ENCODE assay signal across 8 cellular contexts in the genomic region with DNA sequence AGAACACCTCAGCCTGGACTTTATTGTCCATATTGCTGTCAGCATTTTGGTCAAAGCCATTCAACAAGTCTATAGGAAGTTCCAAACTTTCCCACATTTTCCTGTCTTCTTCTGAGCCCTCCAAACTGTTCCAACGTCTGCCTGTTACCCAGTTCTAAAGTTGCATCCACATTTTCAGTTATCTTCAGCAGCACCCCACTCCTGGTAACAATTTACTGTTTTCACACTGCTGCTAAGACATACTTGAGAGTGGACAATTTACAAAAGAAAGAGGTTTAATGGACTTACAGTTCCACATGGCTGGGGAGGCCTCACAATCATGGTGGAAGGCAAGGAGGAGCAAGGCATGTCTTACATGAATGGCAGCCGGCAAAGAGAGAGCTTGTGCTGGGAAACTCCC. TPM values are rescaled to one million over a fixed set of nuclear protein-coding genes. Genes with fewer than 3 reads are reported as not detected.
DNase-seq lines count a peak whose midpoint lies in the region; ATAC-seq, FAIRE-seq and TF ChIP-seq lines count a peak whose summit lies in the region.
"Not testable (repeated sequence)": the region's sequence is repeated elsewhere in the genome, so short reads cannot be mapped to it uniquely, and the experiment has no call there.

No MANE protein-coding gene starts in this region.

- H3K27ac ChIP-seq in CD4-positive, CD25-positive, alpha-beta regulatory T cell (ENCODE audit: insufficient read depth, low read length, poor library complexity, severe bottlenecking); K562 (ENCODE audit: extremely low read depth, low read depth, low read length): not testable (repeated sequence)

- 83% methylated on average over 2 of the region's 2 CpGs for WGBS in K562 (ENCODE audit: insufficient coverage, low coverage, missing lambda C conversion rate)

- H3K9me3 Mint-ChIP-seq in CD4-positive, CD25-positive, alpha-beta regulatory T cell; Caco-2 (ENCODE audit: unreplicated experiment); activated CD4-positive, alpha-beta T cell treated with anti-CD3 and anti-CD28 coated beads for 36 hours (ENCODE audit: low read depth); chondrocyte (ENCODE audit: low read depth); immature natural killer cell; stimulated activated naive B cell treated with anti-CD40 and anti-IgM and Interleukin-4, amounts not matched to agents 10 μg/mL and 1 μg/mL and 100 μg/mL, for 72 hours: not testable (repeated sequence)
- H3K9me3 Mint-ChIP-seq in progenitor cell of endocrine pancreas (ENCODE audit: low read depth), result peaks cover 21% of the 10 kb centered on the region

- H3K9me3 ChIP-seq in CD4-positive, CD25-positive, alpha-beta regulatory T cell (ENCODE audit: control insufficient read depth in 2 of 2, low read length in 2 of 2); Caco-2; K562 (replicated peaks; ENCODE audit: control insufficient read depth, insufficient read depth, low read depth, low read length): not testable (repeated sequence)

- not testable (repeated sequence) for TF ChIP-seq CTCF in Caco-2 (IDR thresholded peaks at IDR 0.05; ENCODE audit: insufficient read depth in 1 of 2, low read depth in 1 of 2, low read length in 1 of 2, severe bottlenecking in 1 of 2, unreplicated experiment in 1 of 2); K562 (IDR thresholded peaks at IDR 0.05 in 2 of 3, conservative IDR thresholded peaks at IDR 0.05 in 1 of 3; ENCODE audit: insufficient read depth in 2 of 3, low read depth in 1 of 3, low read length in 3 of 3); chondrocyte (IDR thresholded peaks at IDR 0.05); progenitor cell of endocrine pancreas (IDR thresholded peaks at IDR 0.05; ENCODE audit: unreplicated experiment)

- H3K9me1 ChIP-seq in K562 (ENCODE audit: control insufficient read depth, insufficient read depth, low read length), result not testable (repeated sequence)

- not testable (repeated sequence) for H4K20me1 ChIP-seq in K562 (replicated peaks; ENCODE audit: control insufficient read depth, insufficient read depth, low read length)

- H3K4me1 ChIP-seq in CD4-positive, CD25-positive, alpha-beta regulatory T cell (ENCODE audit: control insufficient read depth, insufficient read depth, low read length, poor library complexity, severe bottlenecking); K562 (replicated peaks in 1 of 2; ENCODE audit: control insufficient read depth in 2 of 2, insufficient read depth in 2 of 2, low read length in 2 of 2): not testable (repeated sequence)
- H3K4me1 ChIP-seq in Caco-2, result peaks cover 15% of the 10 kb centered on the region

- not testable (repeated sequence) for ATAC-seq in CD4-positive, CD25-positive, alpha-beta regulatory T cell (ENCODE audit: low read depth in 2 of 2); activated CD4-positive, alpha-beta T cell treated with anti-CD3 and anti-CD28 coated beads for 36 hours; K562; stimulated activated naive B cell treated with anti-CD40 and anti-IgM and Interleukin-4, amounts not matched to agents 10 μg/mL and 1 μg/mL and 100 μg/mL, for 72 hours (replicated peaks)

- TF ChIP-seq RAD21 in K562 (CRISPR knock-in tag; conservative IDR thresholded peaks at IDR 0.05 in 1 of 2, IDR thresholded peaks at IDR 0.05 in 1 of 2), result not testable (repeated sequence)

- intact Hi-C loops in Caco-2 (cut with micrococcal nuclease; ENCODE audit: unreplicated experiment); activated CD4-positive, alpha-beta T cell treated with anti-CD3 and anti-CD28 coated beads for 36 hours (cut with DNase I, micrococcal nuclease); K562 (cut with micrococcal nuclease): not testable (repeated sequence)

- H3K36me3 ChIP-seq in CD4-positive, CD25-positive, alpha-beta regulatory T cell (ENCODE audit: control insufficient read depth, insufficient read depth, low read length), result peaks cover 59% of the 10 kb centered on the region
- H3K36me3 ChIP-seq in Caco-2 (ENCODE audit: control insufficient read depth, insufficient read depth, low read length), result peaks cover 17% of the 10 kb centered on the region
- H3K36me3 ChIP-seq in K562 (ENCODE audit: control insufficient read depth, insufficient read depth, low read length), result peaks cover 75% of the 10 kb centered on the region

- H3K4me3 ChIP-seq in CD4-positive, CD25-positive, alpha-beta regulatory T cell (ENCODE audit: low read depth, low read length); Caco-2 (ENCODE audit: low read depth, low read length); K562: not testable (repeated sequence)

- H3K4me3 Mint-ChIP-seq in CD4-positive, CD25-positive, alpha-beta regulatory T cell; Caco-2 (ENCODE audit: unreplicated experiment); activated CD4-positive, alpha-beta T cell treated with anti-CD3 and anti-CD28 coated beads for 36 hours; chondrocyte (ENCODE audit: unreplicated experiment); immature natural killer cell; progenitor cell of endocrine pancreas (ENCODE audit: low read depth); stimulated activated naive B cell treated with anti-CD40 and anti-IgM and Interleukin-4, amounts not matched to agents 10 μg/mL and 1 μg/mL and 100 μg/mL, for 72 hours: not testable (repeated sequence)

- peaks cover 58% of the 10 kb centered on the region for H3K36me3 Mint-ChIP-seq in CD4-positive, CD25-positive, alpha-beta regulatory T cell
- H3K36me3 Mint-ChIP-seq in Caco-2 (ENCODE audit: insufficient read depth, unreplicated experiment), result peaks cover 100% of the 10 kb centered on the region
- H3K36me3 Mint-ChIP-seq in activated CD4-positive, alpha-beta T cell treated with anti-CD3 and anti-CD28 coated beads for 36 hours (ENCODE audit: low read depth), result peaks cover 47% of the 10 kb centered on the region
- peaks cover 48% of the 10 kb centered on the region for H3K36me3 Mint-ChIP-seq in chondrocyte (ENCODE audit: low read depth)
- peaks cover 40 to 54% (median 41%) of the 10 kb centered on the region in 3 donors for H3K36me3 Mint-ChIP-seq in immature natural killer cell
- H3K36me3 Mint-ChIP-seq in progenitor cell of endocrine pancreas (ENCODE audit: insufficient read depth), result peaks cover 74% of the 10 kb centered on the region
- H3K36me3 Mint-ChIP-seq in stimulated activated naive B cell treated with anti-CD40 and anti-IgM and Interleukin-4, amounts not matched to agents 10 μg/mL and 1 μg/mL and 100 μg/mL, for 72 hours, result peaks cover 52 to 66% of the 10 kb centered on the region in 2 donors

- BruUV-seq in Caco-2 (replicated peaks; lab: Mats Ljungman, UMichigan); K562 (replicated peaks; lab: Mats Ljungman, UMichigan): not testable (repeated sequence)

- H3K27me3 ChIP-seq in CD4-positive, CD25-positive, alpha-beta regulatory T cell (ENCODE audit: control insufficient read depth, insufficient read depth, low read length); Caco-2 (replicated peaks; ENCODE audit: control insufficient read depth, insufficient read depth, low read length); K562 (ENCODE audit: control insufficient read depth in 2 of 2, insufficient read depth in 2 of 2, low read length in 2 of 2): not testable (repeated sequence)

- not testable (repeated sequence) for DNase-seq in CD4-positive, CD25-positive, alpha-beta regulatory T cell; Caco-2; activated CD4-positive, alpha-beta T cell treated with anti-CD3 and anti-CD28 coated beads for 36 hours; K562 (ENCODE audit: extremely low read depth in 1 of 4, low spot score in 3 of 4); chondrocyte (ENCODE audit: low spot score); immature natural killer cell; progenitor cell of endocrine pancreas (ENCODE audit: low spot score, unreplicated experiment); stimulated activated naive B cell treated with anti-CD40 and anti-IgM and Interleukin-4, amounts not matched to agents 10 μg/mL and 1 μg/mL and 100 μg/mL, for 72 hours

- not testable (repeated sequence) for H2AFZ ChIP-seq in K562 (ENCODE audit: low read depth, low read length)

- not testable (repeated sequence) for H3K79me2 ChIP-seq in K562 (ENCODE audit: control insufficient read depth, insufficient read depth, low read length)

- CTCF ChIA-PET in Caco-2 (lab: Charles Lee), result interaction anchor here (0.8 to 1.3 kb wide), 2 partner anchors 39 to 171 kb away, joined by 3 read pairs; no protein-coding TSS in a partner anchor
- CTCF ChIA-PET in activated CD4-positive, alpha-beta T cell treated with anti-CD3 and anti-CD28 coated beads for 36 hours (lab: Charles Lee), result interaction anchor here (1.8 kb wide), 1 partner anchor 32 kb away, joined by 7 read pairs; the partner anchor contains the start of gene DYNLRB1
- CTCF ChIA-PET in K562 (lab: Yijun Ruan, JAX; ENCODE audit: low intra/inter-chr PET ratio), result not testable (repeated sequence)

- H3K4me1 Mint-ChIP-seq in CD4-positive, CD25-positive, alpha-beta regulatory T cell, result peaks cover 6 to 14% (median 8%) of the 10 kb centered on the region in 4 donors
- H3K4me1 Mint-ChIP-seq in Caco-2 (ENCODE audit: low read depth, unreplicated experiment), result peaks cover 17% of the 10 kb centered on the region
- not testable (repeated sequence) for H3K4me1 Mint-ChIP-seq in activated CD4-positive, alpha-beta T cell treated with anti-CD3 and anti-CD28 coated beads for 36 hours; chondrocyte (ENCODE audit: low read depth); progenitor cell of endocrine pancreas (ENCODE audit: low read depth); stimulated activated naive B cell treated with anti-CD40 and anti-IgM and Interleukin-4, amounts not matched to agents 10 μg/mL and 1 μg/mL and 100 μg/mL, for 72 hours
- peaks cover 5 to 45% of the 10 kb centered on the region in 2 donors for H3K4me1 Mint-ChIP-seq in immature natural killer cell

- H3K27ac Mint-ChIP-seq in CD4-positive, CD25-positive, alpha-beta regulatory T cell, result peak overlapping the region in 2 of 3 donors; percentile 54 to 69
- H3K27ac Mint-ChIP-seq in Caco-2 (ENCODE audit: unreplicated experiment), result peak overlapping the region; percentile 5
- H3K27ac Mint-ChIP-seq in activated CD4-positive, alpha-beta T cell treated with anti-CD3 and anti-CD28 coated beads for 36 hours, result peak overlapping the region; percentile 8
- H3K27ac Mint-ChIP-seq in chondrocyte (ENCODE audit: unreplicated experiment), result peak overlapping the region; percentile 2
- H3K27ac Mint-ChIP-seq in immature natural killer cell, result peak overlapping the region in 5 of 6 donors; percentile 26 to 57 (median 48)
- peak overlapping the region; percentile 19 for H3K27ac Mint-ChIP-seq in progenitor cell of endocrine pancreas
- peak overlapping the region; percentile 80 for H3K27ac Mint-ChIP-seq in stimulated activated naive B cell treated with anti-CD40 and anti-IgM and Interleukin-4, amounts not matched to agents 10 μg/mL and 1 μg/mL and 100 μg/mL, for 72 hours

- not testable (repeated sequence) for H3K4me2 ChIP-seq in K562 (ENCODE audit: insufficient read depth, low read length)

- FAIRE-seq in K562 (lab: Jason Lieb, UNC), result not testable (repeated sequence)

- POLR2A ChIA-PET in Caco-2 (lab: Charles Lee); activated CD4-positive, alpha-beta T cell treated with anti-CD3 and anti-CD28 coated beads for 36 hours (lab: Charles Lee); K562 (lab: Yijun Ruan, JAX): not testable (repeated sequence)

- TF ChIP-seq POLR2A in K562 (conservative IDR thresholded peaks at IDR 0.05), result not testable (repeated sequence)

- in situ Hi-C loops in K562 (cut with MboI), result not testable (repeated sequence)

- H3K27me3 Mint-ChIP-seq in CD4-positive, CD25-positive, alpha-beta regulatory T cell; Caco-2 (ENCODE audit: insufficient read depth, unreplicated experiment); activated CD4-positive, alpha-beta T cell treated with anti-CD3 and anti-CD28 coated beads for 36 hours; chondrocyte (ENCODE audit: low read depth); immature natural killer cell (ENCODE audit: low read depth in 3 of 3); progenitor cell of endocrine pancreas; stimulated activated naive B cell treated with anti-CD40 and anti-IgM and Interleukin-4, amounts not matched to agents 10 μg/mL and 1 μg/mL and 100 μg/mL, for 72 hours: not testable (repeated sequence)

- TF ChIP-seq EP300 in K562 (IDR thresholded peaks at IDR 0.05; ENCODE audit: low read length), result not testable (repeated sequence)

- H3K9ac ChIP-seq in K562 (ENCODE audit: insufficient read depth in 1 of 2, low read depth in 2 of 2, low read length in 2 of 2), result not testable (repeated sequence)

RNA-seq across cellular contexts. Expression of gene DYNLRB1, which starts 32.6 kb away (rescaled TPM):
- total RNA-seq in CD4-positive, CD25-positive, alpha-beta regulatory T cell, result 82.6 TPM
- polyA plus RNA-seq in CD4-positive, CD25-positive, alpha-beta regulatory T cell, result 100 to 1,000 TPM; 317 to 369 (median 354) TPM
- 357 and 359 TPM in 2 replicates for total RNA-seq in Caco-2 (2022)
- 100 to 1,000 TPM in 1 of 2 experiments, 10 to 100 TPM in 1; 83.5 to 122 TPM for total RNA-seq in activated CD4-positive, alpha-beta T cell treated with anti-CD3 and anti-CD28 coated beads for 36 hours
- 29.4 and 46.8 TPM in 2 replicates for total RNA-seq in K562 (2011; cell fraction: chromatin; rRNA removed; ENCODE audit: low replicate concordance)
- total RNA-seq in K562 (2011; cell fraction: nucleolus; rRNA removed), result 35.2 and 36.5 TPM in 2 replicates
- 46.4 and 65.1 TPM in 2 replicates for total RNA-seq in K562 (2011; cell fraction: nucleoplasm; rRNA removed)
- total RNA-seq in K562 (2014; rRNA removed), result 101 and 142 TPM in 2 replicates
- total RNA-seq in K562 (2014; rRNA removed; fragmentation: Illumina TruSeq; extraction: Trizol), result 87.3 and 121 TPM in 2 replicates
- total RNA-seq in K562 (2015; rRNA removed; fragmentation: Illumina TruSeq; extraction: Trizol), result 135 and 145 TPM in 2 replicates
- 85.4 and 90.1 TPM in 2 replicates for total RNA-seq in K562 (2021)
- 80.2 and 113 TPM in 2 replicates for polyA plus RNA-seq in K562 (2011; rRNA removed)
- 151 and 166 TPM in 2 replicates for polyA plus RNA-seq in K562 (2011; cell fraction: cytosol; rRNA removed)
- 83.7 and 95.9 TPM in 2 replicates for polyA plus RNA-seq in K562 (2011; cell fraction: nucleus; rRNA removed)
- 237 and 280 TPM in 2 replicates for polyA plus RNA-seq in K562 (2012)
- polyA plus RNA-seq in K562 (2014; fragmentation: Illumina TruSeq; extraction: Trizol), result 286 and 358 TPM in 2 replicates
- polyA plus RNA-seq in K562 (2014; fragmentation: Nextera tagmentation; extraction: Ambion mirVana), result 100 to 1,000 TPM; 172 to 191 TPM
- 48.7 and 59.0 TPM in 2 replicates for polyA plus RNA-seq in K562 (2014; rRNA removed)
- polyA minus RNA-seq in K562 (2011; rRNA and poly(A)+ RNA removed), result 99.1 and 105 TPM in 2 replicates
- 62.2 and 65.4 TPM in 2 replicates for polyA minus RNA-seq in K562 (2011; cell fraction: cytosol; rRNA and poly(A)+ RNA removed)
- 17.4 and 27.9 TPM in 2 replicates for polyA minus RNA-seq in K562 (2011; cell fraction: nucleus; rRNA and poly(A)+ RNA removed)
- total RNA-seq in chondrocyte, result 111 to 204 TPM (median 199 TPM) in 3 replicates
- 100 to 1,000 TPM; 238 to 307 (median 242) TPM for polyA plus RNA-seq in immature natural killer cell
- total RNA-seq in progenitor cell of endocrine pancreas, result 185 and 208 TPM in 2 replicates

Comparison
In these comparisons a context has a peak if more than half of its experiments do, and no peak if none do; other contexts are left out.
1. H3K27ac Mint-ChIP-seq: peak in every context shown above with its lines; median percentile 80 in stimulated activated naive B cell treated with anti-CD40 and anti-IgM and Interleukin-4, amounts not matched to agents 10 μg/mL and 1 μg/mL and 100 μg/mL, for 72 hours; 62 in CD4-positive, CD25-positive, alpha-beta regulatory T cell; 48 in immature natural killer cell; 19 in progenitor cell of endocrine pancreas; 8 in activated CD4-positive, alpha-beta T cell treated with anti-CD3 and anti-CD28 coated beads for 36 hours; 5 in Caco-2; 2 in chondrocyte.